ENCODE assay signal across 25 cellular contexts in the genomic region with DNA sequence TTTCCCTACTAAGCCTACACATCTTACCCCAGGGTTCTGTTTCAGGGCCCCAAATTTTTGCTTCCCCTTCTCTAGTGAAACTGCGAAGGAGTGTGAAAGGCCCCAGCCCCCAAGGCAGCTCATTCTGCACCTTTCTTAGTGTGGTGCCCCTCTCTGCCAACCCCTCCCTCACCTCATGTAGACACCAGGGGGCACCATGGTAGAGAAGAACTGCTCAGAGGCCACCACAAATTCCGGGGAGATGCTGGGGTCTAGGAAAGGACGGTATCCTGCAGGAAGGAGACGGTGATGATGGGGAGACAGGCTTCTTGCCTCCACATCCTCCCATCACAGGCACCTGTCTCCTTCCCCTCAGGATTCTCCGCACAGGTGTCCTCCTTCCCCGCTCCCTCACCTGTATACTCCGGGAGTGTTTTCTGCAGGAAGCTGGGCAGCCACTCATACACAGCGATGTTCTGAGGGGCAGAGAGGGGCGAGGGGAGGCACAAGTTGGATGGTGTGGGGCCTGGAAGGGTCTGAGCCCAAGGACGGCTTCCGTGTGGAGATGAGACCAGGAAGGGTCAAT. TPM values are rescaled to one million over a fixed set of nuclear protein-coding genes. Genes with fewer than 3 reads are reported as not detected.
DNase-seq lines count a peak whose midpoint lies in the region; ATAC-seq and TF ChIP-seq lines count a peak whose summit lies in the region.
"Had no signal": no experiment of that assay in that cellular context is flagged by ENCODE, and none has a peak within 500 bp of the region (broad histone marks: within the 10 kb centered on the region; RNA-seq: fewer than 3 reads in every experiment).

No MANE protein-coding gene starts in this region.

- H3K9me3 ChIP-seq in upper lobe of right lung = no peaks in the 10 kb centered on the region
- H3K9me3 ChIP-seq: esophagus squamous epithelium, left ventricle myocardium inferior, uterus had no signal

- intact Hi-C loops in upper lobe of right lung (cut with DNase I) = no loop called here

- H3K4me1 Mint-ChIP-seq in activated CD4-positive, alpha-beta T cell treated with anti-CD3 and anti-CD28 coated beads, Interleukin-2, amount 10 ng/mL, durations not matched to agents 7 days and 5 days = peaks cover 17% of the 10 kb centered on the region
- H3K4me1 Mint-ChIP-seq in chondrocyte (ENCODE audit: low read depth) = peaks cover 17% of the 10 kb centered on the region

- in situ Hi-C loops in ACHN (cut with HindIII; ENCODE audit: low pct_ligation_motif_present, low pct_unique_long_range_greater_than_20kb, low sequenced_read_pairs) = no loop called here

- no peak for ATAC-seq in upper lobe of right lung
- ATAC-seq: Panc1 had no signal

- no peak overlapping the region for H3K4me3 ChIP-seq in upper lobe of right lung
- H3K4me3 ChIP-seq: esophagus squamous epithelium, left ventricle myocardium inferior, uterus had no signal

- H3K36me3 ChIP-seq in upper lobe of right lung = no peaks in the 10 kb centered on the region
- H3K36me3 ChIP-seq: left ventricle myocardium inferior, uterus had no signal

- DNase-seq in activated CD4-positive, alpha-beta T cell treated with anti-CD3 and anti-CD28 coated beads, Interleukin-2, amount 10 ng/mL, durations not matched to agents 7 days and 5 days = no peak
- DNase-seq in activated CD4-positive, alpha-beta T cell treated with anti-CD3 and anti-CD28 coated beads for 48 hours = no peak
- DNase-seq in NAMALWA (ENCODE audit: low spot score) (peak; percentile 30), chondrocyte (ENCODE audit: low spot score) (no peak), upper lobe of right lung (peak; percentile 32), ACHN (no peak), NCI-H510A treated with DMSO at 0.1 percent for 48 hours (lab: John Stamatoyannopoulos, UW) (no peak)
- no peak for DNase-seq in stimulated activated CD4-positive, alpha-beta T cell treated with anti-CD3 and anti-CD28 coated beads, Interleukin-1b, Interleukin-23, amount 100 ng/mL, for 48 hours
- DNase-seq: activated CD4-positive, alpha-beta T cell treated with anti-CD3 and anti-CD28 coated beads for 4 hours; activated CD8-positive, alpha-beta memory T cell treated with anti-CD3 and anti-CD28 coated beads, Interleukin-2, amount 50 U/mL, for 4 hours; activated gamma-delta T cell; CD8-positive, alpha-beta memory T cell; central memory CD4-positive, alpha-beta T cell; DMS79 treated with DMSO at 0.1 percent for 48 hours; esophagus squamous epithelium; left ventricle myocardium inferior; NCI-H1417 treated with DMSO at 0.1 percent for 48 hours; NCI-H2171; NCI-H69; substantia nigra; T1000; uterus had no signal

- no peak overlapping the region for H3K4me3 Mint-ChIP-seq in activated CD4-positive, alpha-beta T cell treated with anti-CD3 and anti-CD28 coated beads, Interleukin-2, amount 10 ng/mL, durations not matched to agents 7 days and 5 days
- H3K4me3 Mint-ChIP-seq in chondrocyte (ENCODE audit: unreplicated experiment) = no peak overlapping the region
- H3K4me3 Mint-ChIP-seq: CD8-positive, alpha-beta memory T cell; neural crest cell had no signal

- POLR2A ChIA-PET in activated CD4-positive, alpha-beta T cell treated with anti-CD3 and anti-CD28 coated beads, Interleukin-2, amount 10 ng/mL, durations not matched to agents 7 days and 5 days (lab: Charles Lee) = no interaction called here

- no peak overlapping the region for H3K27ac ChIP-seq in upper lobe of right lung
- H3K27ac ChIP-seq: esophagus squamous epithelium, left ventricle myocardium inferior, uterus had no signal

- H3K27me3 ChIP-seq in upper lobe of right lung = peaks cover 60% of the 10 kb centered on the region

- peaks cover 11% of the 10 kb centered on the region for H3K4me1 ChIP-seq in upper lobe of right lung

- H3K36me3 Mint-ChIP-seq in activated CD4-positive, alpha-beta T cell treated with anti-CD3 and anti-CD28 coated beads, Interleukin-2, amount 10 ng/mL, durations not matched to agents 7 days and 5 days (ENCODE audit: low read depth) = no peaks in the 10 kb centered on the region
- peaks cover 2% of the 10 kb centered on the region for H3K36me3 Mint-ChIP-seq in chondrocyte (ENCODE audit: low read depth)

- CTCF ChIA-PET in activated CD4-positive, alpha-beta T cell treated with anti-CD3 and anti-CD28 coated beads, Interleukin-2, amount 10 ng/mL, durations not matched to agents 7 days and 5 days (lab: Charles Lee) = interaction anchor here (1.0 kb wide), 1 partner anchor 16 kb away, joined by 3 read pairs; no protein-coding TSS in a partner anchor

- H3K9me3 Mint-ChIP-seq in activated CD4-positive, alpha-beta T cell treated with anti-CD3 and anti-CD28 coated beads, Interleukin-2, amount 10 ng/mL, durations not matched to agents 7 days and 5 days = no peaks in the 10 kb centered on the region
- no peaks in the 10 kb centered on the region for H3K9me3 Mint-ChIP-seq in chondrocyte (ENCODE audit: low read depth)
- H3K9me3 Mint-ChIP-seq: CD8-positive, alpha-beta memory T cell; neural crest cell had no signal

- TF ChIP-seq CTCF in chondrocyte (IDR thresholded peaks at IDR 0.05) = peak; percentile 27
- TF ChIP-seq CTCF in upper lobe of right lung (IDR thresholded peaks at IDR 0.05) = no peak

- H3K27ac Mint-ChIP-seq in activated CD4-positive, alpha-beta T cell treated with anti-CD3 and anti-CD28 coated beads, Interleukin-2, amount 10 ng/mL, durations not matched to agents 7 days and 5 days = peak overlapping the region; percentile 73
- no peak overlapping the region for H3K27ac Mint-ChIP-seq in chondrocyte (ENCODE audit: unreplicated experiment)
- H3K27ac Mint-ChIP-seq: CD8-positive, alpha-beta memory T cell had no signal

- peaks cover 57% of the 10 kb centered on the region for H3K27me3 Mint-ChIP-seq in activated CD4-positive, alpha-beta T cell treated with anti-CD3 and anti-CD28 coated beads, Interleukin-2, amount 10 ng/mL, durations not matched to agents 7 days and 5 days
- H3K27me3 Mint-ChIP-seq in chondrocyte (ENCODE audit: low read depth) = peaks cover 66% of the 10 kb centered on the region

RNA-seq across cellular contexts. Expression of gene DUOX2, which starts 3.6 kb away (rescaled TPM):
- total RNA-seq in activated CD4-positive, alpha-beta T cell treated with anti-CD3 and anti-CD28 coated beads, Interleukin-2, amount 10 ng/mL, durations not matched to agents 7 days and 5 days = under 1 TPM in 1 of 2 experiments, not detected in 1; 0.02 TPM
- 0.05 TPM in 1 of 3 replicates, not detected in the others for total RNA-seq in chondrocyte
- 3.8 TPM for total RNA-seq in upper lobe of right lung
- total RNA-seq: CD8-positive, alpha-beta memory T cell had no signal

RNA-seq across cellular contexts. Expression of gene DUOXA2, which starts 3.8 kb away (rescaled TPM):
- total RNA-seq in activated CD4-positive, alpha-beta T cell treated with anti-CD3 and anti-CD28 coated beads, Interleukin-2, amount 10 ng/mL, durations not matched to agents 7 days and 5 days = not detected
- total RNA-seq in chondrocyte (not detected in 3 replicates), upper lobe of right lung (not detected)
- total RNA-seq: CD8-positive, alpha-beta memory T cell; left ventricle myocardium inferior; mononuclear cell; neural crest cell; uterus had no signal

RNA-seq across cellular contexts. Expression of gene DUOXA1, which starts 19.3 kb away (rescaled TPM):
- not detected for total RNA-seq in activated CD4-positive, alpha-beta T cell treated with anti-CD3 and anti-CD28 coated beads, Interleukin-2, amount 10 ng/mL, durations not matched to agents 7 days and 5 days
- total RNA-seq in chondrocyte = 0.47 to 0.82 TPM (median 0.64 TPM) in 3 replicates
- 138 TPM for total RNA-seq in upper lobe of right lung
- total RNA-seq: neural crest cell had no signal

RNA-seq across cellular contexts. Expression of gene DUOX1, which starts 19.5 kb away (rescaled TPM):
- total RNA-seq in activated CD4-positive, alpha-beta T cell treated with anti-CD3 and anti-CD28 coated beads, Interleukin-2, amount 10 ng/mL, durations not matched to agents 7 days and 5 days = not detected
- 0.21 TPM in 1 of 3 replicates, not detected in the others for total RNA-seq in chondrocyte
- total RNA-seq in upper lobe of right lung = 327 TPM
- total RNA-seq: neural crest cell had no signal

Comparison
In these comparisons a context has a peak if more than half of its experiments do, and no peak if none do; other contexts are left out.
1. DNase-seq: peak in NAMALWA (single experiment) and upper lobe of right lung (single experiment); none in activated CD4-positive, alpha-beta T cell treated with anti-CD3 and anti-CD28 coated beads, Interleukin-2, amount 10 ng/mL, durations not matched to agents 7 days and 5 days (single experiment), activated CD4-positive, alpha-beta T cell treated with anti-CD3 and anti-CD28 coated beads for 48 hours (single experiment), chondrocyte (single experiment), ACHN (single experiment), NCI-H510A treated with DMSO at 0.1 percent for 48 hours (single experiment) and stimulated activated CD4-positive, alpha-beta T cell treated with anti-CD3 and anti-CD28 coated beads, Interleukin-1b, Interleukin-23, amount 100 ng/mL, for 48 hours (single experiment).
2. RNA of gene DUOXA1, which starts 19.3 kb away (total RNA-seq): 138 TPM in upper lobe of right lung (single experiment); 0.47 to 0.82 TPM in chondrocyte and not detected in activated CD4-positive, alpha-beta T cell treated with anti-CD3 and anti-CD28 coated beads, Interleukin-2, amount 10 ng/mL, durations not matched to agents 7 days and 5 days; every median in the first group is over 10 times any median in the second.